1 cellular context compared by ENCODE assay signal in the genomic region with DNA sequence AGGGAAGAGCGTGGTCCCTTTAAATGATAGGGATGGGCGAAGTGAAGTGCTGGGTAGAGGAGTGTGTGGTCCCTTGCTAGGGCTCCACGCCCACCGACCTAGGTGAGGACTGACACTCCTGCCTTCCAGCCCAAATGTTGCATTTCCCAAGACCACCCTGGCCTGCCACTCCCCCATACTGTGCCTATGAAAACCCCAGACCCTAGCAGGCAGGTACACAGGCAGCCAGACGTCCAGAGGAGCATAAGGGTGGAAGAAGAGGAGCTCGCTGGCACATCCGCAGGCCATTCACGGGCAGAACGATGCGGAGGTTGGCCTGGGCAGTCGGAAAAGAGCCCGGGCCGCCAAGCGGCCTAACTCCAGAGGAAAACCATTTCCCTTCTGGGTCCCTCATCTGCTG.
TF ChIP-seq lines count a peak whose summit lies in the region.

No MANE protein-coding gene starts in this region.

TF ChIP-seq in HepG2, 621 proteins besides CTCF, POLR2A, EP300 and RAD21 (continued from another document):
- no peak for TF ChIP-seq ZNF550 (CRISPR knock-in tag; IDR thresholded peaks at IDR 0.05; ENCODE audit: borderline replicate concordance)
- TF ChIP-seq HNRNPLL (IDR thresholded peaks at IDR 0.05; ENCODE audit: low read depth, low read length, poor library complexity, severe bottlenecking), result no peak
- TF ChIP-seq, protein P1, sequence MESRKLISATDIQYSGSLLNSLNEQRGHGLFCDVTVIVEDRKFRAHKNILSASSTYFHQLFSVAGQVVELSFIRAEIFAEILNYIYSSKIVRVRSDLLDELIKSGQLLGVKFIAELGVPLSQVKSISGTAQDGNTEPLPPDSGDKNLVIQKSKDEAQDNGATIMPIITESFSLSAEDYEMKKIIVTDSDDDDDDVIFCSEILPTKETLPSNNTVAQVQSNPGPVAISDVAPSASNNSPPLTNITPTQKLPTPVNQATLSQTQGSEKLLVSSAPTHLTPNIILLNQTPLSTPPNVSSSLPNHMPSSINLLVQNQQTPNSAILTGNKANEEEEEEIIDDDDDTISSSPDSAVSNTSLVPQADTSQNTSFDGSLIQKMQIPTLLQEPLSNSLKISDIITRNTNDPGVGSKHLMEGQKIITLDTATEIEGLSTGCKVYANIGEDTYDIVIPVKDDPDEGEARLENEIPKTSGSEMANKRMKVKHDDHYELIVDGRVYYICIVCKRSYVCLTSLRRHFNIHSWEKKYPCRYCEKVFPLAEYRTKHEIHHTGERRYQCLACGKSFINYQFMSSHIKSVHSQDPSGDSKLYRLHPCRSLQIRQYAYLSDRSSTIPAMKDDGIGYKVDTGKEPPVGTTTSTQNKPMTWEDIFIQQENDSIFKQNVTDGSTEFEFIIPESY (CRISPR knock-in tag; IDR thresholded peaks at IDR 0.05), result peak; percentile 49
- TF ChIP-seq ZNF343 (CRISPR knock-in tag; IDR thresholded peaks at IDR 0.05), result no peak
- 0 out of 2 replicates have a peak, but pooled peaks have one; percentile 24 for TF ChIP-seq ZNF605 (CRISPR knock-in tag; IDR thresholded peaks at IDR 0.05)
- TF ChIP-seq, protein P2, sequence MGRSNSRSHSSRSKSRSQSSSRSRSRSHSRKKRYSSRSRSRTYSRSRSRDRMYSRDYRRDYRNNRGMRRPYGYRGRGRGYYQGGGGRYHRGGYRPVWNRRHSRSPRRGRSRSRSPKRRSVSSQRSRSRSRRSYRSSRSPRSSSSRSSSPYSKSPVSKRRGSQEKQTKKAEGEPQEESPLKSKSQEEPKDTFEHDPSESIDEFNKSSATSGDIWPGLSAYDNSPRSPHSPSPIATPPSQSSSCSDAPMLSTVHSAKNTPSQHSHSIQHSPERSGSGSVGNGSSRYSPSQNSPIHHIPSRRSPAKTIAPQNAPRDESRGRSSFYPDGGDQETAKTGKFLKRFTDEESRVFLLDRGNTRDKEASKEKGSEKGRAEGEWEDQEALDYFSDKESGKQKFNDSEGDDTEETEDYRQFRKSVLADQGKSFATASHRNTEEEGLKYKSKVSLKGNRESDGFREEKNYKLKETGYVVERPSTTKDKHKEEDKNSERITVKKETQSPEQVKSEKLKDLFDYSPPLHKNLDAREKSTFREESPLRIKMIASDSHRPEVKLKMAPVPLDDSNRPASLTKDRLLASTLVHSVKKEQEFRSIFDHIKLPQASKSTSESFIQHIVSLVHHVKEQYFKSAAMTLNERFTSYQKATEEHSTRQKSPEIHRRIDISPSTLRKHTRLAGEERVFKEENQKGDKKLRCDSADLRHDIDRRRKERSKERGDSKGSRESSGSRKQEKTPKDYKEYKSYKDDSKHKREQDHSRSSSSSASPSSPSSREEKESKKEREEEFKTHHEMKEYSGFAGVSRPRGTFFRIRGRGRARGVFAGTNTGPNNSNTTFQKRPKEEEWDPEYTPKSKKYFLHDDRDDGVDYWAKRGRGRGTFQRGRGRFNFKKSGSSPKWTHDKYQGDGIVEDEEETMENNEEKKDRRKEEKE (IDR thresholded peaks at IDR 0.05), result no peak
